Comparison of ENCODE assay signal across 8 cellular contexts in the genomic region with DNA sequence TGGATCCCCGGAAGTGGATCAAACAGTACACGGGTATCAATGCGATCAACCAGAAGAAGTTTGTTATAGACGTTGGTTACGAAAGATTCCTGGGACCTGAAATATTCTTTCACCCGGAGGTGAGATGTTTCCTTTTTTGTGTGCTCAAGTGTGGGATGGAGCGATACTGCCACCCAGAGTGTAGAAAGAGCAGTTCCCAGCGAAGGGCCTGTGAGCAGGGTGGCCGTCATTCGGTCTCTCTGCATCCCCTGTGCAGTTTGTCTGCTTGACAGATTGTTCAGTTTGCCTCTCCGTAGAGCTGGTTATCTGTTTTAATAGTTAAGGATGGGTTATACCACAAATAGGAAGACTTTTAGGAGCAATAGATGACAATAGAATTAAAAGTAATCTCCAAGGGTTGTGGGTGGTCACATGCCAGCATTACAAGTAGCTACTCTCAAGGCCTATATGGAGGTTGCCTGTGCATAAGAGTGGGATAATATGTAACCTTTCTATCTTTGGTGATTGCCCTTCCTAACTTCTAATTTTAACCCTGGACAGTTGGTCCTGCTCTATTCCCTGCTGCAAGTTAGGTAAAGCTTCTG.
DNase-seq lines count a peak whose midpoint lies in the region; ATAC-seq and TF ChIP-seq lines count a peak whose summit lies in the region.
"Not testable (repeated sequence)": the region's sequence is repeated elsewhere in the genome, so short reads cannot be mapped to it uniquely, and the experiment has no call there.

No MANE protein-coding gene starts in this region.

- H3K9me3 Mint-ChIP-seq in naive thymus-derived CD4-positive, alpha-beta T cell: not testable (repeated sequence)

- H3K9me2 ChIP-seq in DOHH2 (replicated peaks; ENCODE audit: control insufficient read depth, low read length): not testable (repeated sequence)

- not testable (repeated sequence) for H3K79me2 ChIP-seq in DOHH2 (ENCODE audit: control insufficient read depth, low read length)

- in situ Hi-C loops in HAP-1 (cut with MboI; ENCODE audit: low sequenced_read_pairs); astrocyte of the cerebellum (cut with HindIII; ENCODE audit: low sequenced_read_pairs); transverse colon (cut with MboI; ENCODE audit: low pct_ligation_motif_present in 1 of 4, low pct_unique_long_range_greater_than_20kb in 1 of 4, low sequenced_read_pairs in 3 of 4): not testable (repeated sequence)

- CTCF ChIA-PET in naive thymus-derived CD4-positive, alpha-beta T cell (lab: Charles Lee): not testable (repeated sequence)

- H3K27me3 ChIP-seq in DOHH2 (ENCODE audit: control insufficient read depth, low read length); HAP-1 (ENCODE audit: low read depth); gastroesophageal sphincter; naive thymus-derived CD4-positive, alpha-beta T cell (ENCODE audit: control insufficient read depth in 2 of 2, insufficient read depth in 2 of 2, low read length in 2 of 2); transverse colon: not testable (repeated sequence)

- H3K27ac Mint-ChIP-seq in naive thymus-derived CD4-positive, alpha-beta T cell: not testable (repeated sequence)

- intact Hi-C loops in naive thymus-derived CD4-positive, alpha-beta T cell (cut with micrococcal nuclease): loop anchor here in 1 of 2 donors (5.0 to 10.0 kb wide), 3 partner anchors 486 to 889 kb away; no protein-coding TSS in a partner anchor
- intact Hi-C loops in transverse colon (cut with DNase I; ENCODE audit: low total_unique reads): not testable (repeated sequence)

- DNase-seq in HAP-1 (ENCODE audit: low spot score in 2 of 2) (peak; percentile 4 to 27), NAMALWA (ENCODE audit: low spot score) (peak; percentile 54), RPMI7951 (ENCODE audit: low read depth) (peak; percentile 2)
- not testable (repeated sequence) for DNase-seq in astrocyte of the cerebellum (ENCODE audit: low read depth); transverse colon
- DNase-seq in naive thymus-derived CD4-positive, alpha-beta T cell: peak in 5 of 9 donors; percentile 9 to 25 (median 21)

- H4K20me1 ChIP-seq in DOHH2 (ENCODE audit: control insufficient read depth, insufficient read depth, low read depth, low read length): not testable (repeated sequence)

- not testable (repeated sequence) for H3K4me2 ChIP-seq in DOHH2 (ENCODE audit: low read length)

- H3K4me1 ChIP-seq in DOHH2 (ENCODE audit: control insufficient read depth, low read length); HAP-1; gastroesophageal sphincter; naive thymus-derived CD4-positive, alpha-beta T cell (ENCODE audit: control insufficient read depth in 2 of 2, insufficient read depth in 2 of 2, low read length in 2 of 2); transverse colon: not testable (repeated sequence)

- H3K27me3 Mint-ChIP-seq in naive thymus-derived CD4-positive, alpha-beta T cell: not testable (repeated sequence)

- not testable (repeated sequence) for H3F3A ChIP-seq in DOHH2 (ENCODE audit: control insufficient read depth, insufficient read depth)

- H3K4me3 Mint-ChIP-seq in naive thymus-derived CD4-positive, alpha-beta T cell: not testable (repeated sequence)

- TF ChIP-seq EP300 in gastroesophageal sphincter (IDR thresholded peaks at IDR 0.05); transverse colon (IDR thresholded peaks at IDR 0.05; ENCODE audit: low read depth): not testable (repeated sequence)

- not testable (repeated sequence) for H3K4me3 ChIP-seq in DOHH2 (ENCODE audit: low read length); HAP-1; astrocyte of the cerebellum (ENCODE audit: low read depth, low read length); gastroesophageal sphincter; naive thymus-derived CD4-positive, alpha-beta T cell (ENCODE audit: low read length); transverse colon

- not testable (repeated sequence) for H3K4me1 Mint-ChIP-seq in naive thymus-derived CD4-positive, alpha-beta T cell

- 23 to 29% methylated on average over 6 to 11 of the region's 11 CpGs for WGBS in gastroesophageal sphincter (ENCODE audit: low coverage in 1 of 2), 2 donors
- 45 to 60% methylated on average over 8 to 11 of the region's 11 CpGs for whole genome bisulfite sequencing in transverse colon (ENCODE audit: low coverage in 1 of 2), 2 donors

- peaks cover 0 to 14% (median 0%) of the 10 kb centered on the region in 5 donors for H3K36me3 Mint-ChIP-seq in naive thymus-derived CD4-positive, alpha-beta T cell

- TF ChIP-seq CTCF in DOHH2 (IDR thresholded peaks at IDR 0.05; ENCODE audit: low read depth, low read length, poor library complexity, severe bottlenecking) (peak; percentile 37), astrocyte of the cerebellum (IDR thresholded peaks at IDR 0.05; ENCODE audit: low read depth, low read length, missing control alignments) (peak; percentile 49), gastroesophageal sphincter (IDR thresholded peaks at IDR 0.05) (peak; percentile 30 to 65 (median 47)), transverse colon (IDR thresholded peaks at IDR 0.05) (peak in 4 of 5 experiments; percentile 25 to 52 (median 45))

- peak; percentile 79 for ATAC-seq in gastroesophageal sphincter
- peak; percentile 80 for ATAC-seq in naive thymus-derived CD4-positive, alpha-beta T cell

- POLR2A ChIA-PET in naive thymus-derived CD4-positive, alpha-beta T cell (lab: Charles Lee): not testable (repeated sequence)

- not testable (repeated sequence) for H3K27ac ChIP-seq in DOHH2 (ENCODE audit: low read depth, low read length); gastroesophageal sphincter; naive thymus-derived CD4-positive, alpha-beta T cell (ENCODE audit: low read depth, low read length); transverse colon

- not testable (repeated sequence) for H3K36me3 ChIP-seq in DOHH2 (ENCODE audit: control insufficient read depth, low read length); HAP-1 (replicated peaks); naive thymus-derived CD4-positive, alpha-beta T cell (ENCODE audit: control insufficient read depth in 2 of 3, insufficient read depth in 3 of 3, low read length in 3 of 3); transverse colon
- peaks cover 0 to 29% of the 10 kb centered on the region in 2 donors for H3K36me3 ChIP-seq in gastroesophageal sphincter

- H3K9me3 ChIP-seq in DOHH2 (ENCODE audit: control insufficient read depth, insufficient read depth, low read length); HAP-1; gastroesophageal sphincter; naive thymus-derived CD4-positive, alpha-beta T cell (ENCODE audit: control insufficient read depth in 2 of 3, low read length in 3 of 3); transverse colon: not testable (repeated sequence)

- TF ChIP-seq POLR2A in gastroesophageal sphincter (IDR thresholded peaks at IDR 0.05); transverse colon (IDR thresholded peaks at IDR 0.05): not testable (repeated sequence)
